29 cellular contexts compared by ENCODE assay signal in the genomic region with DNA sequence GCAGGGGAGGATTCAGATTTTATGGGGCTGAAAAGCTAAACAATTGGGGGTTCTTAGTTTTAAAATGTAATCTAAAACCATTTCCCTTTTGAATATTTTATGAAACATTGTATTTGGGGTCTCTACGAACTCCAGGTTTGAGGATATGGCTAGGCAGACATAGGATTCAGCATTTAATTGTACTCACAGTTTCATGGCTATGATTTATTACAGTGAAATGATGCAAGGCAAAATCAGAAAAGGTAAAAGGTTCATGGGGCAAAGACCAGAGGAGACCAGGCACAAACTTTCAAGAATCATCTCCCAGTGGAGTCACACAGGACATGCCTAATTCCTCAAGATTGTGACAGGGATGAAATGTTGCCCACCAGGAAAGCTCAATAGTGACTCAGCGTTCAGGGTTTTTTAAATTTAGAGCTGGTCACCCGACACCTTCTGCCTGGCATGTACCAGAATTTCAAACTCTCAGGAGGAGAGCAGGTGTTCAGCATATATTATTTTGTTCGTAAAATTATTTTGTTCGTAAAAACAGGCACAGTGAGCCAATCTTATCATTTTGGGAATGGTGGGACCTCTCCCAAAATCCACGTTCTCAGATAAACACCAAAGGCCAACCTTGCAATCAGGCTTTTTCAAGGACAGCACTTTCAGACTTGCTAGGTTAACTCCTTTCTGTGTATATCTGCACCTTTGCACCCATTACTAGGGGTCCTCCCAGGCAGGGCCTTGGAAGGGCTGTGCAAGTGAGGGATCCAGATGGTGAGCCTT.
DNase-seq lines count a peak whose midpoint lies in the region; ATAC-seq, FAIRE-seq and TF ChIP-seq lines count a peak whose summit lies in the region.
"Had no signal": no experiment of that assay in that cellular context is flagged by ENCODE, and none has a peak within 500 bp of the region (broad histone marks: within the 10 kb centered on the region; RNA-seq: fewer than 3 reads in every experiment).

No MANE protein-coding gene starts in this region.

- H3K4me2 ChIP-seq in H1 (ENCODE audit: insufficient read depth in 1 of 2, low read depth in 2 of 2, low read length in 2 of 2): no peak overlapping the region

- H2BK5ac ChIP-seq in H1 (ENCODE audit: low read depth, low read length): no peak overlapping the region

- H3K9me3 ChIP-seq in H1 (ENCODE audit: insufficient read depth in 2 of 2, low read depth in 1 of 2, low read length in 1 of 2) (no peaks in the 10 kb centered on the region), aorta (ENCODE audit: control insufficient read depth, low read length) (no peaks in the 10 kb centered on the region), WERI-Rb-1 (ENCODE audit: severe bottlenecking) (no peaks in the 10 kb centered on the region), esophagus muscularis mucosa (no peaks in the 10 kb centered on the region)
- H3K9me3 ChIP-seq: stomach, thyroid gland had no signal

- no peaks in the 10 kb centered on the region for H3K27me3 Mint-ChIP-seq in nephron progenitor cell (ENCODE audit: low read depth, poor library complexity)
- H3K27me3 Mint-ChIP-seq: activated CD8-positive, alpha-beta T cell treated with anti-CD3 and anti-CD28 coated beads for 36 hours had no signal

- no peak overlapping the region for H3K23ac ChIP-seq in H1 (ENCODE audit: insufficient read length)

- H3K23me2 ChIP-seq in H1 (ENCODE audit: low read depth, low read length): no peaks in the 10 kb centered on the region

- H2BK12ac ChIP-seq in H1 (ENCODE audit: low read depth, low read length): no peak overlapping the region

- TF ChIP-seq CTCF in H1 (IDR thresholded peaks at IDR 0.05; ENCODE audit: control extremely low read depth in 1 of 3, insufficient read depth in 1 of 3, low read depth in 1 of 3, low read length in 3 of 3) (no peak), nephron progenitor cell (IDR thresholded peaks at IDR 0.05) (no peak), WERI-Rb-1 (IDR thresholded peaks at IDR 0.05; ENCODE audit: low read depth, low read length) (no peak), esophagus muscularis mucosa (IDR thresholded peaks at IDR 0.05) (no peak)

- TF ChIP-seq EP300 in H1 (IDR thresholded peaks at IDR 0.05; ENCODE audit: borderline replicate concordance in 1 of 2, low read depth in 2 of 2, low read length in 2 of 2) (no peak), esophagus muscularis mucosa (IDR thresholded peaks at IDR 0.05) (no peak)

- H3K27me3 ChIP-seq in H1 (replicated peaks in 1 of 4; ENCODE audit: control insufficient read depth in 3 of 4, extremely low read depth in 1 of 4, insufficient read depth in 3 of 4, low read length in 3 of 4) (no peaks in the 10 kb centered on the region), aorta (ENCODE audit: control insufficient read depth in 1 of 2, insufficient read depth in 2 of 2, low read length in 1 of 2) (peaks cover 0 to 3% of the 10 kb centered on the region in 2 donors), WERI-Rb-1 (ENCODE audit: insufficient read depth, low read depth, severe bottlenecking) (no peaks in the 10 kb centered on the region), esophagus muscularis mucosa (no peaks in the 10 kb centered on the region)
- H3K27me3 ChIP-seq: heart left ventricle, stomach, thyroid gland had no signal

- H3K4me1 Mint-ChIP-seq in nephron progenitor cell: peaks cover 55% of the 10 kb centered on the region

- H2BK120ac ChIP-seq in H1 (replicated peaks; ENCODE audit: low read depth, low read length): no peak overlapping the region

- peak overlapping the region; percentile 34; the same call in 1 of the 2 replicates for H2AFZ ChIP-seq in H1 (ENCODE audit: low read length)

- TF ChIP-seq POLR2A in H1 (IDR thresholded peaks at IDR 0.05; ENCODE audit: control extremely low read depth in 1 of 2, low read depth in 2 of 2, low read length in 2 of 2) (no peak), esophagus muscularis mucosa (IDR thresholded peaks at IDR 0.05; ENCODE audit: low read depth) (no peak)

- CTCF ChIA-PET in H1 (lab: Charles Lee; ENCODE audit: partially characterized antibody): interaction anchor here (0.6 to 1.3 kb wide), 3 partner anchors 21 to 755 kb away, joined by 3 to 5 read pairs (median 3); no protein-coding TSS in a partner anchor

- H4K91ac ChIP-seq in H1 (replicated peaks; ENCODE audit: insufficient read length, low read length): no peak overlapping the region

- no peak for FAIRE-seq in H1 (lab: Jason Lieb, UNC)
- FAIRE-seq: bronchial epithelial cell, colon, small intestine, TTC549 had no signal

- H2BK20ac ChIP-seq in H1 (ENCODE audit: low read length): no peak overlapping the region

- H3K4me3 Mint-ChIP-seq in nephron progenitor cell: peak overlapping the region; percentile 16
- H3K4me3 Mint-ChIP-seq: activated CD8-positive, alpha-beta T cell treated with anti-CD3 and anti-CD28 coated beads for 36 hours had no signal

- no peak overlapping the region for H3K9ac ChIP-seq in H1 (replicated peaks in 1 of 4; ENCODE audit: extremely low read depth in 1 of 4, low read depth in 3 of 4, low read length in 3 of 4)

- H3K36me3 Mint-ChIP-seq in nephron progenitor cell (ENCODE audit: low read depth): peaks cover 5% of the 10 kb centered on the region
- H3K36me3 Mint-ChIP-seq: activated naive CD4-positive, alpha-beta T cell treated with anti-CD3 and anti-CD28 coated beads, Interleukin-2, amount 50 U/mL, for 72 hours had no signal

- no peaks in the 10 kb centered on the region for H3K79me1 ChIP-seq in H1 (ENCODE audit: low read depth, low read length)

- intact Hi-C loops in aorta (cut with DNase I): loop anchor here in 1 of 2 donors (10.0 kb wide), 1 partner anchor 599 kb away; no protein-coding TSS in a partner anchor
- intact Hi-C loops in esophagus muscularis mucosa (cut with DNase I): no loop called here

- no peak overlapping the region for H2BK15ac ChIP-seq in H1 (ENCODE audit: low read length)

- H3K14ac ChIP-seq in H1 (ENCODE audit: insufficient read length): no peak overlapping the region

- H3K4me1 ChIP-seq in H1 (replicated peaks in 1 of 4; ENCODE audit: control insufficient read depth in 3 of 4, insufficient read depth in 4 of 4, low read length in 3 of 4): peaks cover 0 to 2% (median 0%) of the 10 kb centered on the region in 4 experiments; a peak in 1 of 7 replicates
- no peaks in the 10 kb centered on the region for H3K4me1 ChIP-seq in aorta (ENCODE audit: control insufficient read depth in 1 of 2, insufficient read depth in 2 of 2, low read length in 2 of 2)
- H3K4me1 ChIP-seq in esophagus muscularis mucosa: no peaks in the 10 kb centered on the region
- H3K4me1 ChIP-seq: heart left ventricle, thyroid gland had no signal

- H3K27ac Mint-ChIP-seq in nephron progenitor cell: peak overlapping the region; percentile 91
- H3K27ac Mint-ChIP-seq: activated CD8-positive, alpha-beta T cell treated with anti-CD3 and anti-CD28 coated beads for 36 hours; activated naive CD4-positive, alpha-beta T cell treated with anti-CD3 and anti-CD28 coated beads, Interleukin-2, amount 50 U/mL, for 72 hours had no signal

- H4K20me1 ChIP-seq in H1 (replicated peaks in 1 of 2; ENCODE audit: control insufficient read depth in 1 of 2, insufficient read depth in 2 of 2, low read length in 2 of 2): no peaks in the 10 kb centered on the region

- H3K27ac ChIP-seq in H1 (ENCODE audit: low read depth, low read length) (no peak overlapping the region), aorta (ENCODE audit: low read depth in 1 of 2, low read length in 2 of 2) (no peak overlapping the region), WERI-Rb-1 (no peak overlapping the region), esophagus muscularis mucosa (replicated peaks in 1 of 4) (no peak overlapping the region)
- H3K27ac ChIP-seq: heart left ventricle, RWPE1, stomach, thyroid gland had no signal

- H2AK5ac ChIP-seq in H1 (ENCODE audit: low read depth, low read length): no peak overlapping the region

- H3K4ac ChIP-seq in H1 (replicated peaks; ENCODE audit: insufficient read length, low read depth, low read length): no peak overlapping the region

- no peak for TF ChIP-seq RAD21 in H1 (IDR thresholded peaks at IDR 0.05 in 1 of 2, conservative IDR thresholded peaks at IDR 0.05 in 1 of 2; ENCODE audit: low read depth in 2 of 2, low read length in 2 of 2)

- H3K9me3 Mint-ChIP-seq in nephron progenitor cell: peaks cover 14% of the 10 kb centered on the region
- H3K9me3 Mint-ChIP-seq: activated CD8-positive, alpha-beta T cell treated with anti-CD3 and anti-CD28 coated beads for 36 hours had no signal

- no peaks in the 10 kb centered on the region for H3K79me2 ChIP-seq in H1 (ENCODE audit: control insufficient read depth in 1 of 2, insufficient read depth in 2 of 2, low read length in 2 of 2)

- H3K18ac ChIP-seq in H1 (ENCODE audit: extremely low read depth, low read length): no peak overlapping the region

- no peak overlapping the region for H4K5ac ChIP-seq in H1 (ENCODE audit: insufficient read length, low read depth, low read length)

- 89% methylated on average over 6 of the region's 6 CpGs; no CpG with 5 or more reads in 1 of the 2 experiments for WGBS in H1 (ENCODE audit: extremely low coverage in 1 of 2, insufficient coverage in 1 of 2, insufficient read length in 1 of 2, insufficient replicate concordance in 2 of 2, low coverage in 1 of 2, low lambda C conversion rate in 2 of 2, missing lambda C conversion rate in 1 of 2), 2 experiments
- 69 to 71% methylated on average over 6 of the region's 6 CpGs for WGBS in aorta, 2 donors
- 89% methylated on average over 6 of the region's 6 CpGs for WGBS in esophagus muscularis mucosa

- no peaks in the 10 kb centered on the region for H3K36me3 ChIP-seq in H1 (ENCODE audit: control insufficient read depth in 2 of 4, insufficient read depth in 4 of 4, low read length in 3 of 4)
- no peaks in the 10 kb centered on the region for H3K36me3 ChIP-seq in aorta (ENCODE audit: control insufficient read depth in 1 of 2, insufficient read depth in 2 of 2, low read length in 1 of 2)
- no peaks in the 10 kb centered on the region for H3K36me3 ChIP-seq in WERI-Rb-1
- no peaks in the 10 kb centered on the region for H3K36me3 ChIP-seq in esophagus muscularis mucosa
- H3K36me3 ChIP-seq: heart left ventricle, stomach, thyroid gland had no signal

- POLR2A ChIA-PET in H1 (lab: Charles Lee; ENCODE audit: partially characterized antibody): no interaction called here

- H4K8ac ChIP-seq in H1 (ENCODE audit: extremely low read depth, insufficient read depth, low read length): no peak overlapping the region

- H3K4me3 ChIP-seq in H1 (ENCODE audit: extremely low read depth in 1 of 4, insufficient read depth in 2 of 4, low read depth in 3 of 4, low read length in 4 of 4) (no peak overlapping the region), aorta (ENCODE audit: low read length in 2 of 2) (no peak overlapping the region), WERI-Rb-1 (ENCODE audit: low read depth, low read length) (no peak overlapping the region), esophagus muscularis mucosa (no peak overlapping the region)
- H3K4me3 ChIP-seq: heart left ventricle, stomach, thyroid gland had no signal

- no peak for ATAC-seq in aorta (ENCODE audit: low FRiP score)
- ATAC-seq: activated CD8-positive, alpha-beta T cell treated with anti-CD3 and anti-CD28 coated beads for 36 hours; activated naive CD4-positive, alpha-beta T cell treated with anti-CD3 and anti-CD28 coated beads, Interleukin-2, amount 50 U/mL, for 72 hours; heart left ventricle had no signal

- peak; percentile 3 for DNase-seq in A172 (ENCODE audit: low spot score)
- DNase-seq in HT1080 (ENCODE audit: low read depth): peak; percentile 24
- no peak for DNase-seq in H1 (ENCODE audit: low read depth in 1 of 2, low spot score in 2 of 2)
- DNase-seq in nephron progenitor cell: peak; percentile 4
- no peak for DNase-seq in aorta
- DNase-seq in WERI-Rb-1: no peak
- no peak for DNase-seq in esophagus muscularis mucosa (ENCODE audit: extremely low spot score)
- no peak for DNase-seq in NCI-H82 (lab: John Stamatoyannopoulos, UW)
- DNase-seq: ACHN; activated CD4-positive, CD25-positive, alpha-beta regulatory T cell treated with anti-CD3 and anti-CD28 coated beads, Interleukin-2, amount 50 U/mL, for 72 hours; activated CD8-positive, alpha-beta T cell treated with anti-CD3 and anti-CD28 coated beads for 36 hours; DMS53; effector memory CD4-positive, alpha-beta T cell; erythroblast; GDM1; heart left ventricle; KG1; NCI-H2227 treated with DMSO at 0.1 percent for 48 hours; NCI-H774; small intestine; stimulated activated CD8-positive, alpha-beta memory T cell treated with anti-CD3 and anti-CD28 coated beads, Interleukin-4, amount 100 ng/mL, for 48 hours; stomach; T-helper 1 cell; thyroid gland had no signal

- H3K56ac ChIP-seq in H1 (replicated peaks; ENCODE audit: insufficient read length, low read depth, low read length): no peak overlapping the region

Comparison
In these comparisons a context has a peak if more than half of its experiments do, and no peak if none do; other contexts are left out.
1. DNase-seq: peak in A172 (single experiment), HT1080 (single experiment) and nephron progenitor cell (single experiment); none in H1 (0 of 2), aorta (0 of 2), WERI-Rb-1 (single experiment), esophagus muscularis mucosa (single experiment) and NCI-H82 (single experiment).